ENCODE assay signal across 21 cellular contexts in the genomic region with DNA sequence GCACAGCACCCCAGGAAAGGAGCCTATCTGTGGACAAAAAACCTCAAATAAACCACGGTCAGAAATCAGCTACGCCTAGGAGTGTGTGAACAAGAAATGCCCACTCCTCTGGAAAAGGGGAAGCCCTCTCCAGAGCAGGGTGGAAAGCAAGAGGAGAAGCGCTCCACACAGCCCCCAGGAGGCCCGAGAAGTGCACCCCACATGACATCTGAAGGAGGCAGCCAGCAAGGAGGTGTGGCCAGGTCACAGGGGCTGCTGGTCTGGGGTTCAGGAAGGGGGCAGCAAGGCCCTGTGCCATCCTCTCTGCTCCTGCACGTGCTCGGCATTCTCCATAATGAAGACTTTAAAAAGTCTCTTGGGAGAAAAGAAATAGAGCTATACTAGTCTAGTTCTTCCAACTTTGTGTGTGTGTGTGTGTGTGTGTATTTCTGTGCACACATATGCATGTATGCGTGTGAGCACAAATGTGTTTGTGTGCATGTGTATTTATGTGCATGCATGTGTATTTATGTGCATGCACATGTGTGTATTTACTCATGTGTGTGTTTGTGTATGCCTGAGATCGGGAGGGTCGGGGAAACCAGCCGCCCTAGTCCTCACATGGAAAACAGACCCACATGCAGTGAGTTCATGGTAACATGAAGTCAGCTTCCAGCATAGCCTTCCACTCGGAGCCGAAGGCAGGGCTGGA.
A peak's percentile ranks its signal among the peaks of the same experiment; 100 is the strongest.
DNase-seq lines count a peak whose midpoint lies in the region; ATAC-seq, FAIRE-seq and TF ChIP-seq lines count a peak whose summit lies in the region.
"Had no signal": no experiment of that assay in that cellular context is flagged by ENCODE, and none has a peak within 500 bp of the region (broad histone marks: within the 10 kb centered on the region; RNA-seq: fewer than 3 reads in every experiment).

No MANE protein-coding gene starts in this region.

- H3K18ac ChIP-seq in trophoblast cell (ENCODE audit: low read length) = peak overlapping the region; percentile 54

- peak overlapping the region; percentile 22 for H4K91ac ChIP-seq in trophoblast cell (ENCODE audit: low read depth, low read length)

- intact Hi-C loops in CD14-positive monocyte (cut with micrococcal nuclease) = no loop called here
- intact Hi-C loops in kidney (cut with DNase I) = no loop called here
- intact Hi-C loops in CD4-positive, alpha-beta T cell (cut with DNase I, micrococcal nuclease) = no loop called here

- peaks cover 49% of the 10 kb centered on the region for H3K4me1 Mint-ChIP-seq in CD14-positive monocyte
- no peaks in the 10 kb centered on the region for H3K4me1 Mint-ChIP-seq in CD4-positive, alpha-beta T cell (ENCODE audit: low read depth)
- H3K4me1 Mint-ChIP-seq in activated naive CD4-positive, alpha-beta T cell treated with anti-CD3 and anti-CD28 coated beads, Interleukin-2, amount 10 ng/mL, durations not matched to agents 7 days and 5 days = no peaks in the 10 kb centered on the region

- H4K12ac ChIP-seq in trophoblast cell (ENCODE audit: low read depth, low read length) = no peak overlapping the region

- H3K9ac ChIP-seq in kidney (ENCODE audit: low read length in 2 of 2) (no peak overlapping the region), trophoblast cell (ENCODE audit: low read length) (no peak overlapping the region)
- H3K9ac ChIP-seq: SK-N-SH had no signal

- no peak overlapping the region for H2AK5ac ChIP-seq in trophoblast cell (ENCODE audit: low read length)

- H3K9me3 Mint-ChIP-seq in CD14-positive monocyte = peaks cover 0 to 4% (median 1%) of the 10 kb centered on the region in 7 donors
- H3K9me3 Mint-ChIP-seq in CD4-positive, alpha-beta T cell = no peaks in the 10 kb centered on the region
- no peaks in the 10 kb centered on the region for H3K9me3 Mint-ChIP-seq in activated naive CD4-positive, alpha-beta T cell treated with anti-CD3 and anti-CD28 coated beads, Interleukin-2, amount 10 ng/mL, durations not matched to agents 7 days and 5 days

- no peak overlapping the region for H3K4me3 Mint-ChIP-seq in CD14-positive monocyte
- no peak overlapping the region for H3K4me3 Mint-ChIP-seq in CD4-positive, alpha-beta T cell
- H3K4me3 Mint-ChIP-seq in activated naive CD4-positive, alpha-beta T cell treated with anti-CD3 and anti-CD28 coated beads, Interleukin-2, amount 10 ng/mL, durations not matched to agents 7 days and 5 days = no peak overlapping the region

- peaks cover 61 to 71% of the 10 kb centered on the region in 2 donors for H3K36me3 Mint-ChIP-seq in CD14-positive monocyte
- H3K36me3 Mint-ChIP-seq in CD4-positive, alpha-beta T cell (ENCODE audit: low read depth) = no peaks in the 10 kb centered on the region
- no peaks in the 10 kb centered on the region for H3K36me3 Mint-ChIP-seq in activated naive CD4-positive, alpha-beta T cell treated with anti-CD3 and anti-CD28 coated beads, Interleukin-2, amount 10 ng/mL, durations not matched to agents 7 days and 5 days

- TF ChIP-seq CTCF in CD14-positive monocyte (IDR thresholded peaks at IDR 0.05) (no peak), kidney (IDR thresholded peaks at IDR 0.05; ENCODE audit: borderline replicate concordance, extremely low read depth, insufficient read depth) (no peak)
- no peak for TF ChIP-seq CTCF in CD4-positive, alpha-beta T cell (IDR thresholded peaks at IDR 0.05)

- CTCF ChIA-PET in CD4-positive, alpha-beta T cell (lab: Charles Lee) = no interaction called here
- CTCF ChIA-PET in activated naive CD4-positive, alpha-beta T cell treated with anti-CD3 and anti-CD28 coated beads, Interleukin-2, amount 10 ng/mL, durations not matched to agents 7 days and 5 days (lab: Charles Lee) = no interaction called here

- H3K27me3 ChIP-seq in SJCRH30 (no peaks in the 10 kb centered on the region), trophoblast cell (ENCODE audit: insufficient read depth, low read length) (no peaks in the 10 kb centered on the region)
- no peaks in the 10 kb centered on the region for H3K27me3 ChIP-seq in CD4-positive, alpha-beta T cell (ENCODE audit: control insufficient read depth, insufficient read depth, low read length)

- H3K27ac Mint-ChIP-seq in CD14-positive monocyte = peak overlapping the region in 6 of 7 donors; percentile 31 to 79 (median 49)
- H3K27ac Mint-ChIP-seq in CD4-positive, alpha-beta T cell = no peak overlapping the region
- H3K27ac Mint-ChIP-seq in activated naive CD4-positive, alpha-beta T cell treated with anti-CD3 and anti-CD28 coated beads, Interleukin-2, amount 10 ng/mL, durations not matched to agents 7 days and 5 days = no peak overlapping the region

- no peak overlapping the region for H3K23ac ChIP-seq in trophoblast cell (ENCODE audit: low read length)

- no peak for DNase-seq in CD14-positive monocyte (ENCODE audit: low spot score)
- peak; percentile 35 to 58 for DNase-seq in SJCRH30
- DNase-seq in kidney = peak; percentile 55
- DNase-seq in trophoblast cell = no peak
- DNase-seq in CD4-positive, alpha-beta T cell = no peak
- DNase-seq in SW 1271 (lab: John Stamatoyannopoulos, UW) = no peak
- no peak for DNase-seq in activated naive CD4-positive, alpha-beta T cell treated with anti-CD3 and anti-CD28 coated beads, Interleukin-2, amount 10 ng/mL, durations not matched to agents 7 days and 5 days
- DNase-seq: C1 segment of cervical spinal cord, DMS79 treated with DMSO at 0.1 percent for 48 hours, HCEC 1CT, NCI-H1105, NCI-H187, NCI-H446 treated with DMSO at 0.1 percent for 48 hours, NCI-H748 treated with DMSO at 0.1 percent for 48 hours, PC-9, SK-N-SH had no signal

- H3K4me3 ChIP-seq in SJCRH30 = peak overlapping the region; percentile 20
- no peak overlapping the region for H3K4me3 ChIP-seq in kidney (ENCODE audit: low read length in 2 of 2)
- H3K4me3 ChIP-seq in trophoblast cell (ENCODE audit: low read depth, low read length) = no peak overlapping the region
- H3K4me3 ChIP-seq: K562, PC-9 had no signal

- no peak for FAIRE-seq in kidney (lab: Jason Lieb, UNC)
- FAIRE-seq: G401.6, GM12892, GM19239, K562 had no signal

- peak overlapping the region; percentile 52 for H3K4ac ChIP-seq in trophoblast cell (ENCODE audit: low read depth, low read length)

- H3K4me2 ChIP-seq in trophoblast cell (ENCODE audit: low read length) = no peak overlapping the region
- H3K4me2 ChIP-seq: PC-9, SK-N-SH had no signal

- H3K79me2 ChIP-seq in trophoblast cell (ENCODE audit: control insufficient read depth, insufficient read depth, low read length, poor library complexity) = peaks cover 20% of the 10 kb centered on the region

- no peaks in the 10 kb centered on the region for H3K27me3 Mint-ChIP-seq in CD14-positive monocyte (ENCODE audit: low read depth in 3 of 3)
- H3K27me3 Mint-ChIP-seq in CD4-positive, alpha-beta T cell = no peaks in the 10 kb centered on the region
- no peaks in the 10 kb centered on the region for H3K27me3 Mint-ChIP-seq in activated naive CD4-positive, alpha-beta T cell treated with anti-CD3 and anti-CD28 coated beads, Interleukin-2, amount 10 ng/mL, durations not matched to agents 7 days and 5 days

- H3K4me1 ChIP-seq in SJCRH30 (peaks cover 84% of the 10 kb centered on the region), kidney (ENCODE audit: control insufficient read depth in 1 of 2, insufficient read depth in 1 of 2, low read depth in 1 of 2, low read length in 2 of 2) (peaks cover 34 to 52% of the 10 kb centered on the region in 2 donors), trophoblast cell (ENCODE audit: control insufficient read depth in 1 of 2, insufficient read depth in 2 of 2, low read length in 2 of 2) (peaks cover 53 to 59% of the 10 kb centered on the region in 2 experiments)

- H3K36me3 ChIP-seq in SJCRH30 (no peaks in the 10 kb centered on the region), kidney (ENCODE audit: control insufficient read depth in 1 of 2, insufficient read depth in 2 of 2, low read length in 2 of 2) (peaks cover 8 to 15% of the 10 kb centered on the region in 2 donors), trophoblast cell (ENCODE audit: control insufficient read depth in 1 of 2, insufficient read depth in 2 of 2, low read length in 2 of 2) (peaks cover 51 to 60% of the 10 kb centered on the region in 2 experiments)

- H3K79me1 ChIP-seq in trophoblast cell (ENCODE audit: low read length) = peaks cover 43% of the 10 kb centered on the region

- H4K8ac ChIP-seq in trophoblast cell (ENCODE audit: low read depth, low read length) = peak overlapping the region; percentile 1

- no CpG with 5 or more reads among the region's 12 CpGs for WGBS in trophoblast cell (ENCODE audit: extremely low coverage, insufficient coverage, insufficient read length)

- no peak overlapping the region for H2AFZ ChIP-seq in trophoblast cell (ENCODE audit: insufficient read depth, low read length, poor library complexity)
- H2AFZ ChIP-seq: PC-9 had no signal

- no peak overlapping the region for H2BK12ac ChIP-seq in trophoblast cell (ENCODE audit: low read length)

- H2BK120ac ChIP-seq in trophoblast cell (ENCODE audit: insufficient read depth, low read length, poor library complexity) = no peak overlapping the region

- peak overlapping the region; percentile 28 for H3K14ac ChIP-seq in trophoblast cell (ENCODE audit: low read length)

- no peak for ATAC-seq in CD4-positive, alpha-beta T cell (ENCODE audit: poor library complexity)
- no peak for ATAC-seq in HG03565 (IDR thresholded peaks at IDR 0.05; ENCODE audit: unreplicated experiment)
- ATAC-seq: K562 had no signal

- no peaks in the 10 kb centered on the region for H3K9me3 ChIP-seq in SJCRH30 (replicated peaks)
- H3K9me3 ChIP-seq in kidney (ENCODE audit: control insufficient read depth in 1 of 2, low read length in 2 of 2) = no peaks in the 10 kb centered on the region
- H3K9me3 ChIP-seq in trophoblast cell (ENCODE audit: insufficient read depth, low read depth, low read length) = no peaks in the 10 kb centered on the region
- no peaks in the 10 kb centered on the region for H3K9me3 ChIP-seq in CD4-positive, alpha-beta T cell (ENCODE audit: control insufficient read depth, low read length)
- H3K9me3 ChIP-seq: SK-N-SH had no signal

- H2BK5ac ChIP-seq in trophoblast cell (ENCODE audit: low read depth, low read length, poor library complexity) = no peak overlapping the region

- POLR2A ChIA-PET in CD4-positive, alpha-beta T cell (lab: Charles Lee) = no interaction called here

- H3K27ac ChIP-seq in SJCRH30 = peak overlapping the region; percentile 97
- H3K27ac ChIP-seq in kidney (ENCODE audit: low read depth in 2 of 2, low read length in 2 of 2) = peak overlapping the region in 1 of 2 donors; percentile 34
- no peak overlapping the region for H3K27ac ChIP-seq in trophoblast cell (ENCODE audit: low read depth, low read length)
- H3K27ac ChIP-seq in CD4-positive, alpha-beta T cell (ENCODE audit: low read depth, low read length) = no peak overlapping the region
- H3K27ac ChIP-seq: PC-9 had no signal

Comparison
In these comparisons a context has a peak if more than half of its experiments do, and no peak if none do; other contexts are left out.
1. DNase-seq: peak in SJCRH30 (2 of 2) and kidney (single experiment); none in CD14-positive monocyte (single experiment), trophoblast cell (0 of 2), CD4-positive, alpha-beta T cell (0 of 10), SW 1271 (0 of 2) and activated naive CD4-positive, alpha-beta T cell treated with anti-CD3 and anti-CD28 coated beads, Interleukin-2, amount 10 ng/mL, durations not matched to agents 7 days and 5 days (single experiment).
2. H3K27ac Mint-ChIP-seq: peak in CD14-positive monocyte (6 of 7); none in CD4-positive, alpha-beta T cell (single experiment) and activated naive CD4-positive, alpha-beta T cell treated with anti-CD3 and anti-CD28 coated beads, Interleukin-2, amount 10 ng/mL, durations not matched to agents 7 days and 5 days (single experiment).